Comparison of ENCODE assay signal across 21 cellular contexts in genomic region chr5:125775896-125776295, GRCh38.
"Had no signal": no experiment of that assay in that cellular context is flagged by ENCODE, and none has a peak within 500 bp of the region (broad histone marks: within the 10 kb centered on the region; RNA-seq: fewer than 3 reads in every experiment).

No MANE protein-coding gene starts in this region.

- ATAC-seq: natural killer cell treated with Interleukin-12 subunit alpha and Interleukin-12 subunit beta and Interleukin-15 and Interleukin-18, amount 100 ng/mL, for 72 hours; right lobe of liver; stimulated activated effector memory CD8-positive, alpha-beta T cell treated with anti-CD3 and anti-CD28 coated beads, Interleukin-12 subunit alpha, Interleukin-12 subunit beta, amount 100 ng/mL, for 72 hours; stimulated activated naive CD8-positive, alpha-beta T cell treated with anti-CD3 and anti-CD28 coated beads, Interleukin-15, Interleukin-2, amounts not matched to agents 100 U/mL and 50 U/mL, for 24 hours had no signal

- H3K4me1 Mint-ChIP-seq: neural progenitor cell; stimulated activated effector memory CD8-positive, alpha-beta T cell treated with anti-CD3 and anti-CD28 coated beads, Interleukin-12 subunit alpha, Interleukin-12 subunit beta, amount 100 ng/mL, for 72 hours had no signal

- H3K4me1 ChIP-seq: colonic mucosa, prostate gland, right lobe of liver, tibial nerve had no signal

- H3K9me3 ChIP-seq: colonic mucosa, ovary, prostate gland, right lobe of liver, tibial nerve had no signal

- H3K9me3 Mint-ChIP-seq: mesothelial cell of epicardium; neural progenitor cell; stimulated activated effector memory CD8-positive, alpha-beta T cell treated with anti-CD3 and anti-CD28 coated beads, Interleukin-12 subunit alpha, Interleukin-12 subunit beta, amount 100 ng/mL, for 72 hours had no signal

- H3K27ac ChIP-seq: colonic mucosa, hepatocyte, neural progenitor cell, ovary, prostate gland, right lobe of liver, tibial nerve had no signal

- H3K36me3 ChIP-seq: colonic mucosa, neural progenitor cell, ovary, prostate gland, right lobe of liver, tibial nerve had no signal

- H3K36me3 Mint-ChIP-seq: mesothelial cell of epicardium; natural killer cell treated with Interleukin-12 subunit alpha and Interleukin-12 subunit beta and Interleukin-15 and Interleukin-18, amount 100 ng/mL, for 72 hours; neural progenitor cell; stimulated activated effector memory CD8-positive, alpha-beta T cell treated with anti-CD3 and anti-CD28 coated beads, Interleukin-12 subunit alpha, Interleukin-12 subunit beta, amount 100 ng/mL, for 72 hours had no signal

- H3K27me3 Mint-ChIP-seq: natural killer cell treated with Interleukin-12 subunit alpha and Interleukin-12 subunit beta and Interleukin-15 and Interleukin-18, amount 100 ng/mL, for 72 hours had no signal

- H3K4me3 Mint-ChIP-seq: mesothelial cell of epicardium; natural killer cell treated with Interleukin-12 subunit alpha and Interleukin-12 subunit beta and Interleukin-15 and Interleukin-18, amount 100 ng/mL, for 72 hours; neural progenitor cell; stimulated activated effector memory CD8-positive, alpha-beta T cell treated with anti-CD3 and anti-CD28 coated beads, Interleukin-12 subunit alpha, Interleukin-12 subunit beta, amount 100 ng/mL, for 72 hours had no signal

- H3K27me3 ChIP-seq: colonic mucosa, hepatocyte, neural progenitor cell, ovary, right lobe of liver, tibial nerve had no signal

- H3K4me3 ChIP-seq: colonic mucosa, hepatocyte, neural progenitor cell, ovary, prostate gland, right lobe of liver, tibial nerve had no signal

- DNase-seq: cerebellar nuclear complex; colonic mucosa; dermis blood vessel endothelial cell; erythroblast; foreskin melanocyte; head of caudate nucleus; kidney glomerular epithelial cell; nucleus accumbens; ovary; retina; right lobe of liver; stimulated activated CD4-positive, alpha-beta T cell treated with anti-CD3 and anti-CD28 coated beads, Interleukin-4, amount 100 ng/mL, for 1 hour; stimulated activated CD8-positive, alpha-beta memory T cell treated with anti-CD3 and anti-CD28 coated beads, Interleukin-4, amount 100 ng/mL, for 48 hours; stimulated activated naive CD8-positive, alpha-beta T cell treated with anti-CD3 and anti-CD28 coated beads, Interleukin-15, Interleukin-2, amounts not matched to agents 100 U/mL and 50 U/mL, for 24 hours had no signal

- H3K27ac Mint-ChIP-seq: mesothelial cell of epicardium; natural killer cell treated with Interleukin-12 subunit alpha and Interleukin-12 subunit beta and Interleukin-15 and Interleukin-18, amount 100 ng/mL, for 72 hours; neural progenitor cell; stimulated activated effector memory CD8-positive, alpha-beta T cell treated with anti-CD3 and anti-CD28 coated beads, Interleukin-12 subunit alpha, Interleukin-12 subunit beta, amount 100 ng/mL, for 72 hours had no signal
